Comparison of ENCODE assay signal across 27 cellular contexts in the genomic region with DNA sequence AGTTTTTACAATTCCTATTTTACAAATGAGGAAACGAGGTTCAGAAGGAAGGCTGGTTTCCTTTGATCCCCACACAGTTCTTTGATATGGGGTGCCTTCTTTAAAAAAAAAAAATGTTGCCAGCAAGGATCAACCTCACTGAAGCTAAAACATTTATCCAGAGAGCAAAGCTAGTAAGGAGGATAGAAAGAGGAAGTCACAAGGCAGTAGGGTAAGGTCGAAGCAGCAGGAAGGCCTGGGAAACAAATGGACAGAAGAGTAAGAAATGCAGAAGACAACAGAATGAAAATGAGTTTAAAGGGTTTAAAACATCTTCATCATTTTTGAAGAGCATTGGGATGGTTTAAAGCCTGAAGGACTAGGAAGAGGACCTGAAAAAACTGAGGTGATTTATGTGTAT. TPM values are rescaled to one million over a fixed set of nuclear protein-coding genes. Genes with fewer than 3 reads are reported as not detected.
"Had no signal": no experiment of that assay in that cellular context is flagged by ENCODE, and none has a peak within 500 bp of the region (broad histone marks: within the 10 kb centered on the region; RNA-seq: fewer than 3 reads in every experiment).

No MANE protein-coding gene starts in this region.

- H3K4me2 ChIP-seq: hepatocyte had no signal

- H3K27ac Mint-ChIP-seq: activated naive CD4-positive, alpha-beta T cell treated with anti-CD3 and anti-CD28 coated beads, Interleukin-2, amount 10 ng/mL, durations not matched to agents 7 days and 5 days; activated naive CD8-positive, alpha-beta T cell treated with anti-CD3 and anti-CD28 coated beads, Interleukin-2, amount 50 U/mL, for 24 hours; naive thymus-derived CD8-positive, alpha-beta T cell; type B pancreatic cell had no signal

- H3K9me3 Mint-ChIP-seq: activated naive CD4-positive, alpha-beta T cell treated with anti-CD3 and anti-CD28 coated beads, Interleukin-2, amount 10 ng/mL, durations not matched to agents 7 days and 5 days; activated naive CD8-positive, alpha-beta T cell treated with anti-CD3 and anti-CD28 coated beads, Interleukin-2, amount 50 U/mL, for 24 hours; activated T-cell treated with anti-CD3 and anti-CD28 coated beads, Interleukin-2, amount 50 U/mL, for 4 hours; naive thymus-derived CD8-positive, alpha-beta T cell; type B pancreatic cell had no signal

- H3K27ac ChIP-seq: brain microvascular endothelial cell, dorsolateral prefrontal cortex, foreskin keratinocyte, hepatocyte, right lobe of liver, testis had no signal

- ATAC-seq: activated CD4-positive, CD25-positive, alpha-beta regulatory T cell treated with anti-CD3 and anti-CD28 coated beads, Interleukin-2, amount 50 U/mL, for 24 hours; activated naive CD8-positive, alpha-beta T cell treated with anti-CD3 and anti-CD28 coated beads, Interleukin-2, amount 50 U/mL, for 24 hours; activated T-cell treated with anti-CD3 and anti-CD28 coated beads, Interleukin-2, amount 50 U/mL, for 4 hours; foreskin keratinocyte; left cardiac atrium; mucosa of descending colon; naive thymus-derived CD8-positive, alpha-beta T cell; right lobe of liver had no signal

- H3K4me3 Mint-ChIP-seq: activated naive CD4-positive, alpha-beta T cell treated with anti-CD3 and anti-CD28 coated beads, Interleukin-2, amount 10 ng/mL, durations not matched to agents 7 days and 5 days; activated naive CD8-positive, alpha-beta T cell treated with anti-CD3 and anti-CD28 coated beads, Interleukin-2, amount 50 U/mL, for 24 hours; activated T-cell treated with anti-CD3 and anti-CD28 coated beads, Interleukin-2, amount 50 U/mL, for 4 hours; naive thymus-derived CD8-positive, alpha-beta T cell; type B pancreatic cell had no signal

- H3K9me3 ChIP-seq: mucosa of descending colon, right lobe of liver, testis had no signal

- DNase-seq: activated CD4-positive, alpha-beta T cell treated with anti-CD3 and anti-CD28 coated beads, Interleukin-2, amount 50 U/mL, for 1 hour; activated CD8-positive, alpha-beta memory T cell treated with anti-CD3 and anti-CD28 coated beads, Interleukin-2, amount 50 U/mL, for 4 hours; activated effector memory CD4-positive, alpha-beta T cell treated with Interleukin-2 at 50 U/mL for 16 hours; activated naive CD4-positive, alpha-beta T cell treated with anti-CD3 and anti-CD28 coated beads, Interleukin-2, amount 10 ng/mL, durations not matched to agents 7 days and 5 days; activated naive CD8-positive, alpha-beta T cell treated with anti-CD3 and anti-CD28 coated beads, Interleukin-2, amount 50 U/mL, for 24 hours; activated T-cell treated with anti-CD3 and anti-CD28 coated beads, Interleukin-2, amount 50 U/mL, for 4 hours; anterior cingulate cortex; brain microvascular endothelial cell; central memory CD4-positive, alpha-beta T cell; dorsolateral prefrontal cortex; foreskin keratinocyte; left cardiac atrium; mesenchymal stem cell; mucosa of descending colon; naive thymus-derived CD8-positive, alpha-beta T cell; right lobe of liver; small intestine; stimulated activated CD4-positive, alpha-beta T cell treated with anti-CD3 and anti-CD28 coated beads, Interleukin-15, amount 100 ng/mL, for 24 hours; stimulated activated CD4-positive, alpha-beta T cell treated with anti-CD3 and anti-CD28 coated beads, Interleukin-2, amount 100 ng/mL, for 48 hours; testis had no signal

- H3K4me3 ChIP-seq: dorsolateral prefrontal cortex, hepatocyte, mucosa of descending colon, right lobe of liver, testis had no signal

- H3K36me3 ChIP-seq: brain microvascular endothelial cell, right lobe of liver had no signal

- H3K79me2 ChIP-seq: hepatocyte had no signal

- FAIRE-seq: colon, islet of Langerhans, small intestine had no signal

- H3K27me3 Mint-ChIP-seq: activated naive CD4-positive, alpha-beta T cell treated with anti-CD3 and anti-CD28 coated beads, Interleukin-2, amount 10 ng/mL, durations not matched to agents 7 days and 5 days; type B pancreatic cell had no signal

- H3K36me3 Mint-ChIP-seq: activated naive CD4-positive, alpha-beta T cell treated with anti-CD3 and anti-CD28 coated beads, Interleukin-2, amount 10 ng/mL, durations not matched to agents 7 days and 5 days; naive thymus-derived CD8-positive, alpha-beta T cell; type B pancreatic cell had no signal

- H3K4me1 ChIP-seq: foreskin keratinocyte, right lobe of liver had no signal

- H2AFZ ChIP-seq: hepatocyte had no signal

- H3K27me3 ChIP-seq: brain microvascular endothelial cell, dorsolateral prefrontal cortex, foreskin keratinocyte, hepatocyte, right lobe of liver, testis had no signal

RNA-seq across cellular contexts. Expression of gene CP, which starts 30.6 kb away (rescaled TPM):
- total RNA-seq: epithelial cell of proximal tubule; fibroblast of lung; foreskin keratinocyte; naive thymus-derived CD8-positive, alpha-beta T cell had no signal
- polyA plus RNA-seq: foreskin keratinocyte had no signal
